ENCODE assay signal across 7 cellular contexts in the genomic region with DNA sequence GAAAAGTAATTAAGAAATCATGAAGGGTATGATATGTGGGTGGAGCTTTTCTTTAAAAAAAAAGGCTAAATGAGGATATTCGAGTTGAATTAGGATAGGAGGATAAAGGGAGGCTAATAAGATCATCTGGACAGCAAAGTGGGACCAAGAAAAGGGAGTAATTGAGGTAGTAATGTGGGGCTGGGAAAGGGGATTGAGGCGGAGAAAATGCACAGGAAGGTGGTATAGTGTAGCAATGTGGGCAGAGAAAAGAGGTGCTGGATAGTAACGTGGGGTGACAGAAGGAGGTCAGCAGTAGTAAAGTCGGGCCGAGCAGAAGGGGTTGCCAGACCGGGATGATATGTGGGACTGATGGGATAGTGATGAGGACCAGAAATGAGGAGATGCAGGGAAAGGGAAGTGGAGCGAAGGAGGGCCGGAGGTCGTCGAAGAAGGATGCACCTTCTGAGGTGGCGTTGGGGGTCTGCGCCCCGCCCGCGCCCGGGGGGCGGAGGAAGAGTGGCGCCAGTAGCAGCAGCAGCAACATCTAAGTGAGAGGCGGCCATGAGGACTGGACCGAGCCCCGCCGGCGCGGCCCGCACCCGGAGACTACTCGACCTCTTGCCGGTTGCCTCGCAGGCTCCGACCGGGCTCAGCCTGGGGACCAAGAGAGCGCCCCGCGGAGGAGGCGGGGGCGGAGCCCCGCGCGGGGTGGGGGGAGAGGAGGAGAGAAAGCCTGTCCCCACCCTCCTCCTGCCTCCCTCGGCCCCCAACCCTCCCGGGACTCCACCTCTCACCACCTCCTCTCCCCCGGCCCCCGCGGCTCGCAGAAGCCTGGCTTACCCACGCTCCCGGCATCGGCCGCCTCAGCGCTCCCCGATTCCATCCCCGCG. TPM values are rescaled to one million over a fixed set of nuclear protein-coding genes. Genes with fewer than 3 reads are reported as not detected.
DNase-seq lines count a peak whose midpoint lies in the region; ATAC-seq and TF ChIP-seq lines count a peak whose summit lies in the region.

No MANE protein-coding gene starts in this region.

- no peak overlapping the region for H3K27ac ChIP-seq in HL-60 (replicated peaks)
- H3K27ac ChIP-seq in angular gyrus (ENCODE audit: low read depth, low read length): peak overlapping the region; percentile 77
- H3K27ac ChIP-seq in right cardiac atrium (ENCODE audit: low read length): no peak overlapping the region
- peak overlapping the region; percentile 68 for H3K27ac ChIP-seq in rectal smooth muscle tissue (ENCODE audit: low read depth, low read length)

- H3K4me3 Mint-ChIP-seq in T-cell: peak overlapping the region; percentile 80 to 95 (median 89)

- H3K9me3 ChIP-seq in right cardiac atrium (ENCODE audit: control insufficient read depth, low read length): no peaks in the 10 kb centered on the region

- H3K9me3 Mint-ChIP-seq in T-cell: no peaks in the 10 kb centered on the region

- H3K9ac ChIP-seq in rectal smooth muscle tissue (ENCODE audit: low read length): no peak overlapping the region

- ATAC-seq in GM18868 (IDR thresholded peaks at IDR 0.05; ENCODE audit: unreplicated experiment): peak; percentile 39
- ATAC-seq in T-cell (replicated peaks in 1 of 4): peak; percentile 58 to 66 (median 61)
- ATAC-seq in right cardiac atrium: peak; percentile 63 to 64
- ATAC-seq in HG02763 (IDR thresholded peaks at IDR 0.05; ENCODE audit: unreplicated experiment): no peak

- CTCF ChIA-PET in T-cell (lab: Charles Lee): interaction anchor here in 1 of 2 donors (1.8 kb wide), 1 partner anchor 17 kb away, joined by 10 read pairs; no protein-coding TSS in a partner anchor

- POLR2A ChIA-PET in T-cell (lab: Charles Lee): no interaction called here

- H3K27me3 ChIP-seq in HL-60 (ENCODE audit: insufficient read depth, poor library complexity, severe bottlenecking): peaks cover 57% of the 10 kb centered on the region
- no peaks in the 10 kb centered on the region for H3K27me3 ChIP-seq in right cardiac atrium (ENCODE audit: control insufficient read depth, insufficient read depth)
- peaks cover 2% of the 10 kb centered on the region for H3K27me3 ChIP-seq in rectal smooth muscle tissue (ENCODE audit: control insufficient read depth, insufficient read depth, low read length)

- 4% methylated on average over 53 of the region's 53 CpGs for WGBS in right cardiac atrium

- peaks cover 0 to 2% of the 10 kb centered on the region in 2 donors for H3K27me3 Mint-ChIP-seq in T-cell

- no peaks in the 10 kb centered on the region for H3K36me3 Mint-ChIP-seq in T-cell

- DNase-seq in HL-60 (ENCODE audit: low read depth in 1 of 2, low spot score in 1 of 2) (no peak), T-cell (peak; percentile 28 to 72 (median 56)), right cardiac atrium (peak; percentile 75 to 91 (median 91))

- H3K4me1 Mint-ChIP-seq in T-cell: peaks cover 49 to 58% (median 52%) of the 10 kb centered on the region in 3 donors

- H3K4me1 ChIP-seq in right cardiac atrium (ENCODE audit: control insufficient read depth, insufficient read depth, low read length) (peaks cover 8% of the 10 kb centered on the region), rectal smooth muscle tissue (ENCODE audit: control insufficient read depth, insufficient read depth, low read length) (peaks cover 8% of the 10 kb centered on the region)

- no peak for TF ChIP-seq CTCF in HL-60 (IDR thresholded peaks at IDR 0.05; ENCODE audit: insufficient read depth, low read length)

- H3K27ac Mint-ChIP-seq in T-cell: peak overlapping the region; percentile 57 to 77

- intact Hi-C loops in right cardiac atrium (cut with DNase I): no loop called here

- H3K4me3 ChIP-seq in HL-60 (replicated peaks; ENCODE audit: insufficient read depth, low read length) (peak overlapping the region; percentile 28), right cardiac atrium (ENCODE audit: low read length) (peak overlapping the region; percentile 96), rectal smooth muscle tissue (ENCODE audit: low read length) (peak overlapping the region; percentile 63)

- no peaks in the 10 kb centered on the region for H3K36me3 ChIP-seq in rectal smooth muscle tissue (ENCODE audit: control insufficient read depth, insufficient read depth, low read length)

RNA-seq across cellular contexts. Expression of a gene that starts 0.9 kb away (rescaled TPM):
- total RNA-seq in T-cell (10 to 100 TPM; 48.0 to 82.7 (median 74.8) TPM), right cardiac atrium (10 to 100 TPM; 34.8 to 40.0 (median 36.6) TPM)
- 37.5 TPM for polyA plus RNA-seq in right cardiac atrium

RNA-seq across cellular contexts. Expression of a gene that starts 24.8 kb away (rescaled TPM):
- total RNA-seq in T-cell (not detected), right cardiac atrium (1 to 10 TPM; 1.5 to 2.6 (median 2.2) TPM)
- polyA plus RNA-seq in right cardiac atrium: 4.8 TPM

RNA-seq across cellular contexts. Expression of a gene that starts 47.2 kb away (rescaled TPM):
- total RNA-seq in T-cell (not detected), right cardiac atrium (not detected)
- not detected for polyA plus RNA-seq in right cardiac atrium

RNA-seq across cellular contexts. Expression of a gene that starts 48.9 kb away (rescaled TPM):
- total RNA-seq in T-cell (1 to 10 TPM in 1 of 5 donors, not detected in 4; 1.0 TPM), right cardiac atrium (1 to 10 TPM in 1 of 4 donors, under 1 TPM in 3; 0.32 to 1.8 (median 0.44) TPM)
- 0.77 TPM for polyA plus RNA-seq in right cardiac atrium

Comparison
In these comparisons a context has a peak if more than half of its experiments do, and no peak if none do; other contexts are left out.
1. DNase-seq: peak in T-cell (34 of 34) and right cardiac atrium (3 of 3); none in HL-60 (0 of 2).
2. H3K27ac ChIP-seq: peak in angular gyrus (single experiment) and rectal smooth muscle tissue (single experiment); none in HL-60 (single experiment) and right cardiac atrium (single experiment).
3. H3K4me3 ChIP-seq: peak in every context shown above with its lines; median percentile 96 in right cardiac atrium; 63 in rectal smooth muscle tissue; 28 in HL-60.